ENCODE assay signal across 8 cellular contexts in the genomic region with DNA sequence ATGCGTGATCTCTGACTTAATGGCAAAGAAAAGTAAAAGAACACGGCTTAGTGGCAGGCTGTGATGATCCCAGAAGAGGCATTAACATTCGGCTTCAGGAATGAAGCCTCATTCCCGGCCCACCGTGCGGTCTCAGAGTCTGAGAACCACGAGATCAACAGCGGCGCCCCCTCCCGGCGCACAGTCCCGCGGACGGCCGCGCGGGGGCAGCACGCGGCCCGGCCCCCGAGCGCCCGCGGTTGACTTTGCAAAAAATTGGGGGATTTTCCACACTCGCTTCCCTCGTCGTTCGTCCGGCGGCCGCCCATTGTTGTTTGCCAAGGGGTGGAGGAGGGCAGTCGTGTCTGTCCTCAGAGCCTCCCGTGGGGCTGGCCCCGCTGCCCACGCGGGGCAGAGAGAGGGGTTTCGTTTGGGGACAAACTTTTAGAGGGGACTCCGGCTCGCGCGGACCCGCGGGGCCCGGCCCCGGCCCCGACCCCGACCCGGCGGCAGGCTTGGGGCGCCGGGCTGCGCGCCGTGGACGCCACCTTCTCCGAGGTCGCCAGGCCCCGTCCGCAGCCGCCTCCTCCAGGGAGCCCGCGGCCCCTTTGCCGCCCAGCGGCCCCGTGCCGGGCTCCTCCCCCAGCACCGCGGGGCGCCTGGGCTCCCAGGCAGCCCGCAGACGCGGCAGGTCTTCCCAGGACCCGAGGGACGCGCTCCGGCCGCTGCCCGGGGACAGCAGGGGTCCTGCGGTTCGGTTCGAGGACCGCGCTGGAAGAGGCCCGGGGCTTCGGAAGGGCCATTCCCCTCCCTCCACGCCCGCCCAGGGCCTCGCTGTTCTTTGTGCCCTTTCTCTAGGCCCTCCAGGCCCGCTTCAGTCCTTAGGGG. TPM values are rescaled to one million over a fixed set of nuclear protein-coding genes. Genes with fewer than 3 reads are reported as not detected.
DNase-seq lines count a peak whose midpoint lies in the region; ATAC-seq, FAIRE-seq and TF ChIP-seq lines count a peak whose summit lies in the region.

No MANE protein-coding gene starts in this region.

- H3K9me3 Mint-ChIP-seq in activated T-helper 1 cell treated with anti-CD3 and anti-CD28 coated beads, Interleukin-12 subunit alpha, Interleukin-12 subunit beta, Interleukin-2, Interleukin-4 antibody, amounts not matched to agents 30 ng/mL and 10 ng/mL and 1 ng/mL, durations not matched to agents 14 hours and 24 hours and 36 hours = no peaks in the 10 kb centered on the region
- H3K9me3 Mint-ChIP-seq in nephron progenitor cell = no peaks in the 10 kb centered on the region
- H3K9me3 Mint-ChIP-seq in stimulated activated naive CD8-positive, alpha-beta T cell treated with anti-CD3 and anti-CD28 coated beads, Interleukin-15, Interleukin-2, amounts not matched to agents 100 ng/mL and 50 ng/mL, for 24 hours = no peaks in the 10 kb centered on the region

- H3K4me3 ChIP-seq in fibroblast of pulmonary artery (replicated peaks; ENCODE audit: low read depth, low read length) = peak overlapping the region; percentile 46

- no peak for FAIRE-seq in HTR-8/SVneo (lab: Jason Lieb, UNC)
- FAIRE-seq in RCC 7860 (lab: Jason Lieb, UNC) = no peak

- H3K36me3 Mint-ChIP-seq in activated T-helper 1 cell treated with anti-CD3 and anti-CD28 coated beads, Interleukin-12 subunit alpha, Interleukin-12 subunit beta, Interleukin-2, Interleukin-4 antibody, amounts not matched to agents 30 ng/mL and 10 ng/mL and 1 ng/mL, durations not matched to agents 14 hours and 24 hours and 36 hours (ENCODE audit: low read depth) = no peaks in the 10 kb centered on the region
- no peaks in the 10 kb centered on the region for H3K36me3 Mint-ChIP-seq in nephron progenitor cell (ENCODE audit: low read depth)
- H3K36me3 Mint-ChIP-seq in stimulated activated naive CD8-positive, alpha-beta T cell treated with anti-CD3 and anti-CD28 coated beads, Interleukin-15, Interleukin-2, amounts not matched to agents 100 ng/mL and 50 ng/mL, for 24 hours (ENCODE audit: low read depth) = no peaks in the 10 kb centered on the region

- peak; percentile 52 for ATAC-seq in GM21390 (IDR thresholded peaks at IDR 0.05; ENCODE audit: unreplicated experiment)

- DNase-seq in DMS53 (lab: John Stamatoyannopoulos, UW) = peak; percentile 78
- DNase-seq in HTR-8/SVneo (ENCODE audit: insufficient read length, low spot score) = peak; percentile 84
- DNase-seq in RCC 7860 (ENCODE audit: low spot score) = peak; percentile 52
- peak; percentile 79 for DNase-seq in activated T-helper 1 cell treated with anti-CD3 and anti-CD28 coated beads, Interleukin-12 subunit alpha, Interleukin-12 subunit beta, Interleukin-2, Interleukin-4 antibody, amounts not matched to agents 30 ng/mL and 10 ng/mL and 1 ng/mL, durations not matched to agents 14 hours and 24 hours and 36 hours (ENCODE audit: low spot score)
- DNase-seq in fibroblast of pulmonary artery (ENCODE audit: low read depth) = peak; percentile 84
- DNase-seq in nephron progenitor cell = peak; percentile 87

- intact Hi-C loops in activated T-helper 1 cell treated with anti-CD3 and anti-CD28 coated beads, Interleukin-12 subunit alpha, Interleukin-12 subunit beta, Interleukin-2, Interleukin-4 antibody, amounts not matched to agents 30 ng/mL and 10 ng/mL and 1 ng/mL, durations not matched to agents 14 hours and 24 hours and 36 hours (cut with micrococcal nuclease) = loop anchor here (1.0 to 10.0 kb wide), 9 partner anchors 90 to 1523 kb away; partner anchors contain the start of genes AMMECR1L and UGGT1

- peak; percentile 30 for TF ChIP-seq CTCF in fibroblast of pulmonary artery (IDR thresholded peaks at IDR 0.05; ENCODE audit: low read length, missing control alignments)
- peak; percentile 93 for TF ChIP-seq CTCF in nephron progenitor cell (IDR thresholded peaks at IDR 0.05)

- peak overlapping the region; percentile 23 for H3K27ac Mint-ChIP-seq in activated T-helper 1 cell treated with anti-CD3 and anti-CD28 coated beads, Interleukin-12 subunit alpha, Interleukin-12 subunit beta, Interleukin-2, Interleukin-4 antibody, amounts not matched to agents 30 ng/mL and 10 ng/mL and 1 ng/mL, durations not matched to agents 14 hours and 24 hours and 36 hours
- no peak overlapping the region for H3K27ac Mint-ChIP-seq in nephron progenitor cell
- peak overlapping the region; percentile 45 for H3K27ac Mint-ChIP-seq in stimulated activated naive CD8-positive, alpha-beta T cell treated with anti-CD3 and anti-CD28 coated beads, Interleukin-15, Interleukin-2, amounts not matched to agents 100 ng/mL and 50 ng/mL, for 24 hours

- H3K4me1 Mint-ChIP-seq in activated T-helper 1 cell treated with anti-CD3 and anti-CD28 coated beads, Interleukin-12 subunit alpha, Interleukin-12 subunit beta, Interleukin-2, Interleukin-4 antibody, amounts not matched to agents 30 ng/mL and 10 ng/mL and 1 ng/mL, durations not matched to agents 14 hours and 24 hours and 36 hours (ENCODE audit: low read depth) = peaks cover 6% of the 10 kb centered on the region
- H3K4me1 Mint-ChIP-seq in nephron progenitor cell = peaks cover 23% of the 10 kb centered on the region
- H3K4me1 Mint-ChIP-seq in stimulated activated naive CD8-positive, alpha-beta T cell treated with anti-CD3 and anti-CD28 coated beads, Interleukin-15, Interleukin-2, amounts not matched to agents 100 ng/mL and 50 ng/mL, for 24 hours (ENCODE audit: low read depth) = peaks cover 12% of the 10 kb centered on the region

- peak overlapping the region; percentile 76 for H3K4me3 Mint-ChIP-seq in activated T-helper 1 cell treated with anti-CD3 and anti-CD28 coated beads, Interleukin-12 subunit alpha, Interleukin-12 subunit beta, Interleukin-2, Interleukin-4 antibody, amounts not matched to agents 30 ng/mL and 10 ng/mL and 1 ng/mL, durations not matched to agents 14 hours and 24 hours and 36 hours
- peak overlapping the region; percentile 74 for H3K4me3 Mint-ChIP-seq in nephron progenitor cell
- H3K4me3 Mint-ChIP-seq in stimulated activated naive CD8-positive, alpha-beta T cell treated with anti-CD3 and anti-CD28 coated beads, Interleukin-15, Interleukin-2, amounts not matched to agents 100 ng/mL and 50 ng/mL, for 24 hours = peak overlapping the region; percentile 52

- H3K27me3 Mint-ChIP-seq in activated T-helper 1 cell treated with anti-CD3 and anti-CD28 coated beads, Interleukin-12 subunit alpha, Interleukin-12 subunit beta, Interleukin-2, Interleukin-4 antibody, amounts not matched to agents 30 ng/mL and 10 ng/mL and 1 ng/mL, durations not matched to agents 14 hours and 24 hours and 36 hours (ENCODE audit: insufficient read depth) = peaks cover 6% of the 10 kb centered on the region
- peaks cover 21% of the 10 kb centered on the region for H3K27me3 Mint-ChIP-seq in nephron progenitor cell (ENCODE audit: low read depth, poor library complexity)
- peaks cover 3% of the 10 kb centered on the region for H3K27me3 Mint-ChIP-seq in stimulated activated naive CD8-positive, alpha-beta T cell treated with anti-CD3 and anti-CD28 coated beads, Interleukin-15, Interleukin-2, amounts not matched to agents 100 ng/mL and 50 ng/mL, for 24 hours

RNA-seq across cellular contexts. Expression of gene HS6ST1, which starts 3.3 kb away (rescaled TPM):
- total RNA-seq in activated T-helper 1 cell treated with anti-CD3 and anti-CD28 coated beads, Interleukin-12 subunit alpha, Interleukin-12 subunit beta, Interleukin-2, Interleukin-4 antibody, amounts not matched to agents 30 ng/mL and 10 ng/mL and 1 ng/mL, durations not matched to agents 14 hours and 24 hours and 36 hours = 21.6 and 22.3 TPM in 2 replicates

Comparison
In these comparisons a context has a peak if more than half of its experiments do, and no peak if none do; other contexts are left out.
1. Peak in every context shown above with its lines: DNase-seq, ATAC-seq and H3K4me3 ChIP-seq.